In genomic region chr4:13821522-13821921, GRCh38 we compare ENCODE assay signal across 23 cellular contexts.
DNase-seq lines count a peak whose midpoint lies in the region; ATAC-seq and TF ChIP-seq lines count a peak whose summit lies in the region.
"Had no signal": no experiment of that assay in that cellular context is flagged by ENCODE, and none has a peak within 500 bp of the region (broad histone marks: within the 10 kb centered on the region; RNA-seq: fewer than 3 reads in every experiment).

No MANE protein-coding gene starts in this region.

- H3K9me3 ChIP-seq in liver (ENCODE audit: control insufficient read depth in 4 of 4, low read length in 3 of 4) = peaks cover under 1 to 3% (median 2%) of the 10 kb centered on the region in 4 donors

- peaks cover 11% of the 10 kb centered on the region for H3K27me3 Mint-ChIP-seq in chondrocyte (ENCODE audit: low read depth)
- H3K27me3 Mint-ChIP-seq: activated T-cell treated with anti-CD3 and anti-CD28 coated beads, Interleukin-2, amount 50 U/mL, for 24 hours; IgD-negative memory B cell had no signal

- no peak overlapping the region for H3K27ac Mint-ChIP-seq in chondrocyte (ENCODE audit: unreplicated experiment)
- H3K27ac Mint-ChIP-seq: activated CD8-positive, alpha-beta T cell treated with anti-CD3 and anti-CD28 coated beads, Interleukin-2, amount 10 ng/mL, durations not matched to agents 7 days and 5 days; activated T-cell treated with anti-CD3 and anti-CD28 coated beads, Interleukin-2, amount 50 U/mL, for 24 hours; CD4-positive, alpha-beta T cell; IgD-negative memory B cell; natural killer cell had no signal

- peak; percentile 31 to 55 for TF ChIP-seq RAD21 in liver (IDR thresholded peaks at IDR 0.05)

- TF ChIP-seq CTCF in chondrocyte (IDR thresholded peaks at IDR 0.05) (peak; percentile 21), liver (IDR thresholded peaks at IDR 0.05; ENCODE audit: low read depth, low read length, missing input control) (no peak)

- H3K4me1 Mint-ChIP-seq in chondrocyte (ENCODE audit: low read depth) = no peaks in the 10 kb centered on the region
- H3K4me1 Mint-ChIP-seq: IgD-negative memory B cell, natural killer cell had no signal

- H3K36me3 ChIP-seq in liver (ENCODE audit: control insufficient read depth in 4 of 4, insufficient read depth in 3 of 4, low read depth in 1 of 4, low read length in 3 of 4) = no peaks in the 10 kb centered on the region

- H3K9ac ChIP-seq in liver (ENCODE audit: low read depth in 1 of 2, low read length in 2 of 2) = no peak overlapping the region

- H3K9me3 Mint-ChIP-seq in chondrocyte (ENCODE audit: low read depth) = peaks cover 25% of the 10 kb centered on the region

- no peak overlapping the region for H3K4me3 ChIP-seq in liver (ENCODE audit: low read depth in 1 of 3, low read length in 3 of 3)
- H3K4me3 ChIP-seq: SK-N-MC had no signal

- no peaks in the 10 kb centered on the region for H3K27me3 ChIP-seq in liver (ENCODE audit: control insufficient read depth in 4 of 4, insufficient read depth in 4 of 4, low read length in 3 of 4)

- no peak overlapping the region for H3K4me3 Mint-ChIP-seq in chondrocyte (ENCODE audit: unreplicated experiment)
- H3K4me3 Mint-ChIP-seq: activated CD8-positive, alpha-beta T cell treated with anti-CD3 and anti-CD28 coated beads, Interleukin-2, amount 10 ng/mL, durations not matched to agents 7 days and 5 days; activated T-cell treated with anti-CD3 and anti-CD28 coated beads, Interleukin-2, amount 50 U/mL, for 24 hours; CD4-positive, alpha-beta T cell; IgD-negative memory B cell; natural killer cell had no signal

- WGBS in liver = 83% methylated on average over 5 of the region's 5 CpGs

- no peak overlapping the region for H3K27ac ChIP-seq in liver (ENCODE audit: low read depth in 1 of 2, low read length in 2 of 2)
- H3K27ac ChIP-seq: epithelial cell of prostate, SK-N-MC had no signal

- ATAC-seq in GM21717 (IDR thresholded peaks at IDR 0.05; ENCODE audit: unreplicated experiment) (no peak), HG02759 (IDR thresholded peaks at IDR 0.05; ENCODE audit: unreplicated experiment) (no peak)
- ATAC-seq: activated CD8-positive, alpha-beta T cell treated with anti-CD3 and anti-CD28 coated beads, Interleukin-2, amount 10 ng/mL, durations not matched to agents 7 days and 5 days; natural killer cell; Panc1; sciatic nerve had no signal

- H3K4me1 ChIP-seq in liver (ENCODE audit: control insufficient read depth in 4 of 4, insufficient read depth in 4 of 4, low read length in 3 of 4) = no peaks in the 10 kb centered on the region

- peak; percentile 5 for DNase-seq in ELR (ENCODE audit: low read depth)
- DNase-seq in M059J (ENCODE audit: low read depth) = peak; percentile 8
- no peak for DNase-seq in chondrocyte (ENCODE audit: low spot score)
- DNase-seq in NCI-H1694 treated with DMSO at 0.1 percent for 48 hours (lab: John Stamatoyannopoulos, UW) = no peak
- no peak for DNase-seq in NCI-H187 (lab: John Stamatoyannopoulos, UW)
- DNase-seq: activated CD8-positive, alpha-beta T cell treated with anti-CD3 and anti-CD28 coated beads, Interleukin-2, amount 10 ng/mL, durations not matched to agents 7 days and 5 days; activated naive CD4-positive, alpha-beta T cell; activated T-cell treated with anti-CD3 and anti-CD28 coated beads, Interleukin-2, amount 50 U/mL, for 24 hours; CD4-positive, alpha-beta T cell; central memory CD4-positive, alpha-beta T cell; HCEC 1CT; hypothalamus; MM.1S; natural killer cell; NCI-H82 had no signal

- peaks cover 7% of the 10 kb centered on the region for H3K36me3 Mint-ChIP-seq in chondrocyte (ENCODE audit: low read depth)
- H3K36me3 Mint-ChIP-seq: IgD-negative memory B cell had no signal

TF ChIP-seq in liver, 16 proteins besides CTCF, POLR2A, EP300 and RAD21:
- no peak for TF ChIP-seq REST (IDR thresholded peaks at IDR 0.05)
- TF ChIP-seq ATF3 (IDR thresholded peaks at IDR 0.05) = no peak

Comparison
In these comparisons a context has a peak if more than half of its experiments do, and no peak if none do; other contexts are left out.
1. DNase-seq: peak in ELR (single experiment) and M059J (single experiment); none in chondrocyte (single experiment), NCI-H1694 treated with DMSO at 0.1 percent for 48 hours (single experiment) and NCI-H187 (0 of 2).